Comparison of ENCODE assay signal across 8 cellular contexts in genomic region chr12:49183214-49183950, GRCh38. TPM values are rescaled to one million over a fixed set of nuclear protein-coding genes. Genes with fewer than 3 reads are reported as not detected.
DNase-seq lines count a peak whose midpoint lies in the region; ATAC-seq and TF ChIP-seq lines count a peak whose summit lies in the region.
"Not testable (repeated sequence)": the region's sequence is repeated elsewhere in the genome, so short reads cannot be mapped to it uniquely, and the experiment has no call there.

No MANE protein-coding gene starts in this region.

- peaks cover 15 to 33% (median 32%) of the 10 kb centered on the region in 3 donors for H3K4me1 Mint-ChIP-seq in CD8-positive, alpha-beta memory T cell
- H3K4me1 Mint-ChIP-seq in activated CD4-positive, alpha-beta T cell treated with anti-CD3 and anti-CD28 coated beads, Interleukin-2, amount 10 ng/mL, durations not matched to agents 7 days and 5 days = peaks cover 19% of the 10 kb centered on the region
- peaks cover 0 to 20% (median 4%) of the 10 kb centered on the region in 3 donors for H3K4me1 Mint-ChIP-seq in naive B cell

- H3K27me3 Mint-ChIP-seq in CD8-positive, alpha-beta memory T cell; activated CD4-positive, alpha-beta T cell treated with anti-CD3 and anti-CD28 coated beads, Interleukin-2, amount 10 ng/mL, durations not matched to agents 7 days and 5 days; naive B cell: not testable (repeated sequence)

- H3K27ac Mint-ChIP-seq in CD8-positive, alpha-beta memory T cell = peak overlapping the region in 5 of 8 donors; percentile 28 to 98 (median 62)
- H3K27ac Mint-ChIP-seq in activated CD4-positive, alpha-beta T cell treated with anti-CD3 and anti-CD28 coated beads, Interleukin-2, amount 10 ng/mL, durations not matched to agents 7 days and 5 days = peak overlapping the region; percentile 3
- H3K27ac Mint-ChIP-seq in naive B cell = peak overlapping the region in 5 of 6 donors; percentile 13 to 84 (median 41)

- not testable (repeated sequence) for ATAC-seq in naive B cell (ENCODE audit: low read depth in 2 of 2)

- not testable (repeated sequence) for H3K4me3 ChIP-seq in CD8-positive, alpha-beta memory T cell (ENCODE audit: low read length); astrocyte of the spinal cord (ENCODE audit: low read depth, low read length); neutrophil (ENCODE audit: low read depth in 1 of 2, low read length in 1 of 2)
- H3K4me3 ChIP-seq in dorsolateral prefrontal cortex = peak overlapping the region in 25 of 59 donors; percentile 0 to 100 (median 98)

- TF ChIP-seq CTCF in astrocyte of the spinal cord (IDR thresholded peaks at IDR 0.05; ENCODE audit: low read depth, low read length); dorsolateral prefrontal cortex (IDR thresholded peaks at IDR 0.05 in 54 of 56, conservative IDR thresholded peaks at IDR 0.05 in 2 of 56; ENCODE audit: low read depth in 1 of 56, partially characterized antibody in 56 of 56); neutrophil (IDR thresholded peaks at IDR 0.05): not testable (repeated sequence)

- in situ Hi-C loops in astrocyte of the spinal cord (cut with HindIII; ENCODE audit: low sequenced_read_pairs) = not testable (repeated sequence)

- CTCF ChIA-PET in CD8-positive, alpha-beta memory T cell (lab: Charles Lee) = not testable (repeated sequence)
- CTCF ChIA-PET in activated CD4-positive, alpha-beta T cell treated with anti-CD3 and anti-CD28 coated beads, Interleukin-2, amount 10 ng/mL, durations not matched to agents 7 days and 5 days (lab: Charles Lee) = interaction anchor here (0.9 to 1.0 kb wide), 2 partner anchors 27 to 53 kb away, joined by 3 read pairs; no protein-coding TSS in a partner anchor

- H3K27ac ChIP-seq in CD8-positive, alpha-beta memory T cell (ENCODE audit: low read depth, low read length) = not testable (repeated sequence)
- H3K27ac ChIP-seq in dorsolateral prefrontal cortex (peak overlapping the region in 40 of 59 donors; percentile 1 to 100 (median 40)), neutrophil (peak overlapping the region; percentile 27)

- intact Hi-C loops in dorsolateral prefrontal cortex (cut with DNase I) = loop anchor here in 1 of 2 donors (10.0 kb wide), 1 partner anchor 119 kb away; the partner anchor contains the start of genes KMT2D and RHEBL1

- H3K4me3 Mint-ChIP-seq in CD8-positive, alpha-beta memory T cell = peak overlapping the region in 2 of 7 donors; percentile 37 to 63
- H3K4me3 Mint-ChIP-seq in activated CD4-positive, alpha-beta T cell treated with anti-CD3 and anti-CD28 coated beads, Interleukin-2, amount 10 ng/mL, durations not matched to agents 7 days and 5 days = not testable (repeated sequence)
- H3K4me3 Mint-ChIP-seq in naive B cell = peak overlapping the region in 1 of 8 donors; percentile 79

- H3K9me3 Mint-ChIP-seq in CD8-positive, alpha-beta memory T cell; activated CD4-positive, alpha-beta T cell treated with anti-CD3 and anti-CD28 coated beads, Interleukin-2, amount 10 ng/mL, durations not matched to agents 7 days and 5 days; naive B cell: not testable (repeated sequence)

- H3K36me3 ChIP-seq in CD8-positive, alpha-beta memory T cell (ENCODE audit: insufficient read depth, low read length) = peaks cover 15% of the 10 kb centered on the region
- H3K36me3 ChIP-seq in neutrophil = peaks cover 41% of the 10 kb centered on the region

- peaks cover 7 to 42% (median 10%) of the 10 kb centered on the region in 3 donors for H3K36me3 Mint-ChIP-seq in CD8-positive, alpha-beta memory T cell
- H3K36me3 Mint-ChIP-seq in activated CD4-positive, alpha-beta T cell treated with anti-CD3 and anti-CD28 coated beads, Interleukin-2, amount 10 ng/mL, durations not matched to agents 7 days and 5 days (ENCODE audit: low read depth) = peaks cover 30% of the 10 kb centered on the region
- H3K36me3 Mint-ChIP-seq in naive B cell = peaks cover 16% of the 10 kb centered on the region in 2 donors

- not testable (repeated sequence) for H3K27me3 ChIP-seq in CD8-positive, alpha-beta memory T cell (ENCODE audit: insufficient read depth, low read length, poor library complexity, severe bottlenecking); dorsolateral prefrontal cortex; neutrophil

- H3K4me1 ChIP-seq in CD8-positive, alpha-beta memory T cell (ENCODE audit: insufficient read depth, low read length) = peaks cover 12% of the 10 kb centered on the region
- H3K4me1 ChIP-seq in neutrophil (ENCODE audit: control insufficient read depth in 1 of 2, insufficient read depth in 1 of 2, low read depth in 1 of 2, low read length in 1 of 2) = peaks cover 18% of the 10 kb centered on the region in 2 experiments

- H3K9me3 ChIP-seq in CD8-positive, alpha-beta memory T cell (ENCODE audit: low read length); neutrophil: not testable (repeated sequence)

- DNase-seq in CD8-positive, alpha-beta memory T cell = peak in 1 of 5 donors; percentile 3
- peak; percentile 34 for DNase-seq in NCI-H69 (lab: John Stamatoyannopoulos, UW)
- not testable (repeated sequence) for DNase-seq in activated CD4-positive, alpha-beta T cell treated with anti-CD3 and anti-CD28 coated beads, Interleukin-2, amount 10 ng/mL, durations not matched to agents 7 days and 5 days; dorsolateral prefrontal cortex; naive B cell
- peak; percentile 45 for DNase-seq in astrocyte of the spinal cord (ENCODE audit: low read depth, low spot score)
- peak; percentile 34 for DNase-seq in kidney tubule cell (ENCODE audit: low spot score)

- POLR2A ChIA-PET in CD8-positive, alpha-beta memory T cell (lab: Charles Lee) = interaction anchor here (0.6 kb wide), 1 partner anchor 72 kb away, joined by 3 read pairs; no protein-coding TSS in a partner anchor
- POLR2A ChIA-PET in activated CD4-positive, alpha-beta T cell treated with anti-CD3 and anti-CD28 coated beads, Interleukin-2, amount 10 ng/mL, durations not matched to agents 7 days and 5 days (lab: Charles Lee) = not testable (repeated sequence)

RNA-seq across cellular contexts. Expression of gene TUBA1A, which starts 5.5 kb away (rescaled TPM):
- 10 to 100 TPM; 67.8 to 70.4 TPM for total RNA-seq in CD8-positive, alpha-beta memory T cell
- polyA plus RNA-seq in CD8-positive, alpha-beta memory T cell = 167 TPM
- 100 to 1,000 TPM in 1 of 2 experiments, 10 to 100 TPM in 1; 94.8 to 109 TPM for total RNA-seq in activated CD4-positive, alpha-beta T cell treated with anti-CD3 and anti-CD28 coated beads, Interleukin-2, amount 10 ng/mL, durations not matched to agents 7 days and 5 days
- 1,000 to 10,000 TPM in 11 of 120 experiments, 100 to 1,000 TPM in 109; 197 to 1,976 (median 609) TPM for total RNA-seq in dorsolateral prefrontal cortex
- 100 to 1,000 TPM; 272 to 383 (median 304) TPM for polyA plus RNA-seq in naive B cell (ENCODE audit: low read depth in 6 of 6)

RNA-seq across cellular contexts. Expression of gene TUBA1B, which starts 52.2 kb away (rescaled TPM):
- 1,000 to 10,000 TPM; 2,435 to 2,464 TPM for total RNA-seq in CD8-positive, alpha-beta memory T cell
- 378 TPM for polyA plus RNA-seq in CD8-positive, alpha-beta memory T cell
- total RNA-seq in activated CD4-positive, alpha-beta T cell treated with anti-CD3 and anti-CD28 coated beads, Interleukin-2, amount 10 ng/mL, durations not matched to agents 7 days and 5 days = 1,000 to 10,000 TPM; 2,153 to 2,254 TPM
- total RNA-seq in dorsolateral prefrontal cortex = 1,000 to 10,000 TPM in 116 of 120 experiments, 100 to 1,000 TPM in 4; 810 to 2,486 (median 1,574) TPM
- 100 to 1,000 TPM; 355 to 614 (median 402) TPM for polyA plus RNA-seq in naive B cell (ENCODE audit: low read depth in 6 of 6)

Comparison
In these comparisons a context has a peak if more than half of its experiments do, and no peak if none do; other contexts are left out.
1. H3K27ac Mint-ChIP-seq: peak in every context shown above with its lines; median percentile 62 in CD8-positive, alpha-beta memory T cell; 41 in naive B cell; 3 in activated CD4-positive, alpha-beta T cell treated with anti-CD3 and anti-CD28 coated beads, Interleukin-2, amount 10 ng/mL, durations not matched to agents 7 days and 5 days.